Comparison of ENCODE assay signal across 8 cellular contexts in the genomic region with DNA sequence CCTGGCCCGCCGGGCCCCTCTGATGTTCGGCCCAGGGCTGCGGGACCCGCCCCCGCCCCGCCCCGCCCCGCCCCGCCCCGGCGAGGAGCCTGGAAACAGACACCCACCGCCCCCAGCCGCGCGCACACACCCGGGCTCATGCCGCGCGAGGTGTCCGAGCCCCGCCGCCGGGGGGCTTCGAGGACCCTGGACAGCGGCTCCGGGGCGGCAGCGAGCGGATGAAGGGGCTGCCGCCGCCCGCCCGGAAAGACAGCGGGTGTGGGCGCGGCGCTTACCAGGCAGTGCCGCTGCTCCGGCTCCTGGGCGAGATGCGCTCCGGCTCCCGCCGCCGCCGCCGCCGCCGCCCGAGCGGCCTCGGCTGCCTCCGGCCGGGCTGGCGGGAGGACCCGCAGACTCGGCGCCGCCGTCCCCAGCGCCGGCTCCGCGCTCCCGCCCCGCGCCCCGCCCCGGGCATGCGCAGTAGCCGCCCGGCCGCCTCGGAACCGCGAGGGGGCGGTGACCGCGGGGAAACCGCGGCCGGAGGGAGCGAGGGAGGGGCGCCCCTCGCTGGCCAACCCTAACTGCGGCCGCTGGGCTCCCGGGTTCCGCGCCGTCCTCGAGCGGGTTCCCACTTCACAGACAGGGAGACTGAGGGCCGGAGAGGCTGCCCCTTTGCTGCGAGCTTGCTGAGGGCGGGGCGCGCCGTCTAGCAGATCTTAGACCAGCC. TPM values are rescaled to one million over a fixed set of nuclear protein-coding genes. Genes with fewer than 3 reads are reported as not detected.
DNase-seq lines count a peak whose midpoint lies in the region; ATAC-seq lines count a peak whose summit lies in the region.

A gene (minus strand): TSS at position 433 of the 706 bp plus-strand sequence. CDS start 10,322 bp downstream, outside the sequence.

- H3K4me1 Mint-ChIP-seq in naive thymus-derived CD8-positive, alpha-beta T cell: peaks cover 10 to 14% (median 12%) of the 10 kb centered on the region in 4 donors

- peak within 1 kb of the TSS; percentile 61 for H3K4me3 ChIP-seq in esophagus (ENCODE audit: low read depth in 1 of 2, low read length in 2 of 2)

- peaks cover 18 to 41% (median 26%) of the 10 kb centered on the region in 5 donors for H3K27me3 Mint-ChIP-seq in naive thymus-derived CD8-positive, alpha-beta T cell

- 0 to 1% methylated on average over 61 to 100 of the region's 100 CpGs for WGBS in esophagus, 2 donors

- H3K27ac Mint-ChIP-seq in naive thymus-derived CD8-positive, alpha-beta T cell: peak within 1 kb of the TSS in 4 of 10 donors; percentile 54 to 75 (median 58)

- H3K9me3 Mint-ChIP-seq in naive thymus-derived CD8-positive, alpha-beta T cell: peaks cover 0 to 8% (median 0%) of the 10 kb centered on the region in 9 donors

- H3K36me3 Mint-ChIP-seq in naive thymus-derived CD8-positive, alpha-beta T cell: peaks cover 0 to 4% (median 2%) of the 10 kb centered on the region in 3 donors

- H3K27ac ChIP-seq in esophagus (ENCODE audit: low read depth in 2 of 2, low read length in 1 of 2) (no peak within 1 kb of the TSS), temporal lobe (ENCODE audit: low read depth, low read length) (peak within 1 kb of the TSS; percentile 33)

- peak; percentile 49 for ATAC-seq in GM18861 (IDR thresholded peaks at IDR 0.05; ENCODE audit: unreplicated experiment)
- peak; percentile 62 for ATAC-seq in HG03064 (IDR thresholded peaks at IDR 0.05; ENCODE audit: low read depth, unreplicated experiment)
- peak; percentile 61 to 82 for ATAC-seq in naive thymus-derived CD8-positive, alpha-beta T cell

- peaks cover 0 to 4% of the 10 kb centered on the region in 2 donors for H3K27me3 ChIP-seq in esophagus (ENCODE audit: control insufficient read depth in 1 of 2, insufficient read depth in 2 of 2, low read length in 2 of 2)

- peaks cover 4 to 8% of the 10 kb centered on the region in 2 donors for H3K4me1 ChIP-seq in esophagus (ENCODE audit: control insufficient read depth in 2 of 2, insufficient read depth in 2 of 2, low read length in 1 of 2)

- H3K4me3 Mint-ChIP-seq in naive thymus-derived CD8-positive, alpha-beta T cell: peak within 1 kb of the TSS; percentile 79 to 94 (median 90)

- POLR2A ChIA-PET in naive thymus-derived CD8-positive, alpha-beta T cell (lab: Charles Lee): interaction anchor here (1.8 kb wide), 1 partner anchor 74 kb away, joined by 4 read pairs; no protein-coding TSS in a partner anchor

- DNase-seq in Ammon's horn (ENCODE audit: low spot score) (peak; percentile 55), NCI-H460 (ENCODE audit: extremely low read depth, low read depth) (peak; percentile 53)
- peak; percentile 86 for DNase-seq in activated CD8-positive, alpha-beta memory T cell treated with anti-CD3 and anti-CD28 coated beads for 24 hours
- peak in 7 of 10 donors; percentile 32 to 48 (median 38) for DNase-seq in naive thymus-derived CD8-positive, alpha-beta T cell

- no peaks in the 10 kb centered on the region for H3K9me3 ChIP-seq in esophagus (ENCODE audit: control insufficient read depth in 2 of 2, insufficient read depth in 1 of 2, low read depth in 1 of 2, low read length in 1 of 2)

- no peaks in the 10 kb centered on the region for H3K36me3 ChIP-seq in esophagus (ENCODE audit: control insufficient read depth in 2 of 2, insufficient read depth in 2 of 2, low read length in 1 of 2)

RNA-seq across cellular contexts. Expression of the gene that starts here (rescaled TPM):
- total RNA-seq in NCI-H460 (2014; rRNA removed; shearing (Covaris generic)): 1.5 and 2.0 TPM in 2 replicates
- 2.3 TPM in 2 replicates for polyA plus RNA-seq in NCI-H460 (2014; cell fraction: nucleus; rRNA removed)
- under 1 TPM; 0.43 to 0.72 TPM for polyA plus RNA-seq in esophagus
- total RNA-seq in naive thymus-derived CD8-positive, alpha-beta T cell: under 1 TPM in 1 of 2 experiments, not detected in 1; 0.11 TPM
- under 1 TPM in 2 of 3 donors, not detected in 1; 0.06 to 0.27 TPM for polyA plus RNA-seq in naive thymus-derived CD8-positive, alpha-beta T cell
- 104 TPM for total RNA-seq in temporal lobe

Comparison
In these comparisons a context has a peak if more than half of its experiments do, and no peak if none do; other contexts are left out.
1. RNA of the gene that starts here (total RNA-seq): 104 TPM in temporal lobe (single experiment); 1.5 to 2.0 TPM in NCI-H460 and 0.11 TPM in naive thymus-derived CD8-positive, alpha-beta T cell; every median in the first group is over 10 times any median in the second.
2. Peak in DNase-seq and ATAC-seq in naive thymus-derived CD8-positive, alpha-beta T cell; RNA of the gene not detected or under 1 TPM.
3. Peak in every context shown above with its lines, with median percentiles within 50 percentile points of each other: DNase-seq and ATAC-seq.